ENCODE assay signal across 10 cellular contexts in the genomic region with DNA sequence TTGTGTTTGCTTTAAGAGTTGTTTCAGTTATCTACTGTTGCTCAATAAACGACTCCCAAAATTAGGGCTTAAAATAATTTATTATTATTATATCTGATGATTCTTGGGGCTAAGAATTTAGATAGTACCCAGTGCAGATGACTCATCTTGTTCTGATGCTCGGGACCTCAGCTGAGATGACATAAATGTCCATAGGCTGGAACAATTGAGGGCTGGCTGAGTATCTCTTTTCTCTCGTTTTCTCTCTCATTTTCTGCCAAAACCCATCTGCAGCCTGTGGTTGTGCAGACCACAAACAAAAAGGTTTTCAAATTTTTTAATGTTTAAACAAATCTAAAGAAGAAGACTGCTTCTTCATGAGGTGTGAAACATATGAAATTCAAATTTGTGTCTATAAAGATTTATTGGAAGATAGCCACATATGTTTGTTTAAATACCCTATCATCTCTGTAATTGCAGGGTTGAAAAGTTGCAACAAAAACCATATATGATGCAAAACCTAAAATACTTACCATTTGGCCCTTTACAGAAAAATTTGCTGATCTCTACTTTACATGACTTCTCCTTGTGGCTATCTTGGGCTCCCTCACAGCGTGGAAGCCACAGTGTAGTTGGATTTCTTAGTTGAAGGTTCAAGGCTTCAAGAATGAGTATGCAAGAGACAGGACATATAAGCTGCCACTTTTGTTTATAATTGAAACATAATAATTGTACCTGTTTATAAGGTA. TPM values are rescaled to one million over a fixed set of nuclear protein-coding genes. Genes with fewer than 3 reads are reported as not detected.
DNase-seq lines count a peak whose midpoint lies in the region; ATAC-seq and TF ChIP-seq lines count a peak whose summit lies in the region.
"Had no signal": no experiment of that assay in that cellular context is flagged by ENCODE, and none has a peak within 500 bp of the region (broad histone marks: within the 10 kb centered on the region; RNA-seq: fewer than 3 reads in every experiment).

No MANE protein-coding gene starts in this region.

- POLR2A ChIA-PET in Caco-2 (lab: Charles Lee), result no interaction called here

- peaks cover 3% of the 10 kb centered on the region; the same call in 1 of the 2 replicates for H3K9me3 ChIP-seq in MG63
- no peaks in the 10 kb centered on the region for H3K9me3 ChIP-seq in Caco-2

- BruUV-seq in Caco-2 (replicated peaks; lab: Mats Ljungman, UMichigan), result no TSS peak

- no peaks in the 10 kb centered on the region for H3K4me1 ChIP-seq in Caco-2

- H3K36me3 ChIP-seq in MG63 (no peaks in the 10 kb centered on the region), Caco-2 (ENCODE audit: control insufficient read depth, insufficient read depth, low read length) (no peaks in the 10 kb centered on the region)

- peaks cover 3% of the 10 kb centered on the region for H3K27me3 Mint-ChIP-seq in Caco-2 (ENCODE audit: insufficient read depth, unreplicated experiment)

- no peak overlapping the region for H3K4me3 ChIP-seq in MG63
- no peak overlapping the region for H3K4me3 ChIP-seq in Caco-2 (ENCODE audit: low read depth, low read length)

- no peaks in the 10 kb centered on the region for H3K36me3 Mint-ChIP-seq in Caco-2 (ENCODE audit: insufficient read depth, unreplicated experiment)

- CTCF ChIA-PET in Caco-2 (lab: Charles Lee), result no interaction called here

- H3K27me3 ChIP-seq in MG63, result no peaks in the 10 kb centered on the region
- no peaks in the 10 kb centered on the region for H3K27me3 ChIP-seq in Caco-2 (replicated peaks; ENCODE audit: control insufficient read depth, insufficient read depth, low read length)

- H3K4me3 Mint-ChIP-seq in Caco-2 (ENCODE audit: unreplicated experiment), result no peak overlapping the region

- intact Hi-C loops in Caco-2 (cut with micrococcal nuclease; ENCODE audit: unreplicated experiment), result no loop called here

- no peak for TF ChIP-seq CTCF in Caco-2 (IDR thresholded peaks at IDR 0.05; ENCODE audit: insufficient read depth in 1 of 2, low read depth in 1 of 2, low read length in 1 of 2, severe bottlenecking in 1 of 2, unreplicated experiment in 1 of 2)

- H3K4me1 Mint-ChIP-seq in Caco-2 (ENCODE audit: low read depth, unreplicated experiment), result no peaks in the 10 kb centered on the region

- no peaks in the 10 kb centered on the region for H3K9me3 Mint-ChIP-seq in Caco-2 (ENCODE audit: unreplicated experiment)

- DNase-seq in AG08396 (ENCODE audit: low spot score) (peak; percentile 7), MG63 (peak; percentile 42), DMS114 treated with DMSO at 0.1 percent for 48 hours (lab: John Stamatoyannopoulos, UW; ENCODE audit: unreplicated experiment) (no peak), GDM1 (lab: John Stamatoyannopoulos, UW) (no peak), SIG-M5 treated with dmso at 0.1 percent for 504 hours (lab: John Stamatoyannopoulos, UW; ENCODE audit: unreplicated experiment) (no peak), Caco-2 (no peak)
- DNase-seq in effector CD4-positive, alpha-beta T cell, result peak; percentile 14
- DNase-seq: Calu3, cerebellar nuclear complex had no signal

- ATAC-seq in GM19351 (IDR thresholded peaks at IDR 0.05; ENCODE audit: unreplicated experiment), result peak; percentile 20

- H3K27ac Mint-ChIP-seq in Caco-2 (ENCODE audit: unreplicated experiment), result no peak overlapping the region

RNA-seq across cellular contexts. Expression of gene PTPRC, which starts 14.8 kb away (rescaled TPM):
- total RNA-seq in MG63 (2014; rRNA removed; shearing (Covaris generic); ENCODE audit: low replicate concordance), result 7.0 and 12.1 TPM in 2 replicates
- total RNA-seq in Caco-2 (2022), result 0.25 and 0.65 TPM in 2 replicates
- total RNA-seq: Calu3 had no signal

Comparison
In these comparisons a context has a peak if more than half of its experiments do, and no peak if none do; other contexts are left out.
1. DNase-seq: peak in AG08396 (single experiment), MG63 (single experiment) and effector CD4-positive, alpha-beta T cell (single experiment); none in DMS114 treated with DMSO at 0.1 percent for 48 hours (single experiment), GDM1 (single experiment), SIG-M5 treated with dmso at 0.1 percent for 504 hours (single experiment) and Caco-2 (0 of 2).